ENCODE assay signal across 20 cellular contexts in genomic region chr4:150683775-150684350, GRCh38.
"Had no signal": no experiment of that assay in that cellular context is flagged by ENCODE, and none has a peak within 500 bp of the region (broad histone marks: within the 10 kb centered on the region; RNA-seq: fewer than 3 reads in every experiment).

No MANE protein-coding gene starts in this region.

- H3K27me3 Mint-ChIP-seq: activated CD4-positive, alpha-beta memory T cell treated with anti-CD3 and anti-CD28 coated beads for 36 hours; activated CD4-positive, alpha-beta T cell treated with anti-CD3 and anti-CD28 coated beads for 36 hours; activated CD8-positive, alpha-beta memory T cell treated with anti-CD3 and anti-CD28 coated beads, Interleukin-2, amount 10 ng/mL, durations not matched to agents 7 days and 5 days; activated naive CD8-positive, alpha-beta T cell treated with anti-CD3 and anti-CD28 coated beads, Interleukin-2, amount 50 U/mL, for 24 hours; stimulated activated naive CD8-positive, alpha-beta T cell treated with anti-CD3 and anti-CD28 coated beads, Interleukin-15, amount 100 ng/mL, for 72 hours had no signal

- H3K4me1 Mint-ChIP-seq: activated CD4-positive, alpha-beta T cell treated with anti-CD3 and anti-CD28 coated beads for 36 hours; activated CD8-positive, alpha-beta memory T cell treated with anti-CD3 and anti-CD28 coated beads, Interleukin-2, amount 10 ng/mL, durations not matched to agents 7 days and 5 days; activated naive CD8-positive, alpha-beta T cell treated with anti-CD3 and anti-CD28 coated beads, Interleukin-2, amount 50 U/mL, for 24 hours; nephron; stimulated activated naive CD8-positive, alpha-beta T cell treated with anti-CD3 and anti-CD28 coated beads, Interleukin-15, amount 100 ng/mL, for 72 hours had no signal

- H3K4me3 ChIP-seq: dorsolateral prefrontal cortex, ovary, testis had no signal

- H3K36me3 ChIP-seq: ovary had no signal

- ATAC-seq: activated CD4-positive, alpha-beta T cell treated with anti-CD3 and anti-CD28 coated beads for 36 hours; activated CD8-positive, alpha-beta memory T cell treated with anti-CD3 and anti-CD28 coated beads, Interleukin-2, amount 10 ng/mL, durations not matched to agents 7 days and 5 days; activated naive CD8-positive, alpha-beta T cell treated with anti-CD3 and anti-CD28 coated beads, Interleukin-2, amount 50 U/mL, for 24 hours; left ventricle myocardium superior; sciatic nerve; stimulated activated naive CD8-positive, alpha-beta T cell treated with anti-CD3 and anti-CD28 coated beads, Interleukin-15, amount 100 ng/mL, for 72 hours had no signal

- H3K4me3 Mint-ChIP-seq: activated CD4-positive, alpha-beta memory T cell treated with anti-CD3 and anti-CD28 coated beads for 36 hours; activated CD4-positive, alpha-beta T cell treated with anti-CD3 and anti-CD28 coated beads for 36 hours; activated CD8-positive, alpha-beta memory T cell treated with anti-CD3 and anti-CD28 coated beads, Interleukin-2, amount 10 ng/mL, durations not matched to agents 7 days and 5 days; activated naive CD4-positive, alpha-beta T cell treated with anti-CD3 and anti-CD28 coated beads for 36 hours; activated naive CD8-positive, alpha-beta T cell treated with anti-CD3 and anti-CD28 coated beads, Interleukin-2, amount 50 U/mL, for 24 hours; endodermal cell; nephron; stimulated activated naive CD8-positive, alpha-beta T cell treated with anti-CD3 and anti-CD28 coated beads, Interleukin-15, amount 100 ng/mL, for 72 hours; T-helper 1 cell treated with Interleukin-12 subunit alpha and Interleukin-12 subunit beta and Interleukin-4 antibody, amounts not matched to agents 30 μg/mL and 1 μg/mL, for 36 hours had no signal

- H3K27ac ChIP-seq: dorsolateral prefrontal cortex, ovary, testis, WERI-Rb-1 had no signal

- H3K9me3 Mint-ChIP-seq: activated CD4-positive, alpha-beta memory T cell treated with anti-CD3 and anti-CD28 coated beads for 36 hours; activated naive CD4-positive, alpha-beta T cell treated with anti-CD3 and anti-CD28 coated beads for 36 hours; activated naive CD8-positive, alpha-beta T cell treated with anti-CD3 and anti-CD28 coated beads, Interleukin-2, amount 50 U/mL, for 24 hours; activated T-helper 2 cell treated with anti-CD3 and anti-CD28 coated beads, Interferon-gamma antibody, Interleukin-2, Interleukin-4, amounts not matched to agents 10 μg/mL and 5 μg/mL and 100 μg/mL, durations not matched to agents 14 hours and 24 hours and 36 hours; endodermal cell; stimulated activated naive CD8-positive, alpha-beta T cell treated with anti-CD3 and anti-CD28 coated beads, Interleukin-15, amount 100 ng/mL, for 72 hours had no signal

- H3K27me3 ChIP-seq: dorsolateral prefrontal cortex, ovary, testis had no signal

- H3K4me1 ChIP-seq: testis had no signal

- DNase-seq: activated CD4-positive, alpha-beta memory T cell treated with anti-CD3 and anti-CD28 coated beads for 36 hours; activated CD4-positive, alpha-beta T cell treated with anti-CD3 and anti-CD28 coated beads for 36 hours; activated CD8-positive, alpha-beta memory T cell treated with anti-CD3 and anti-CD28 coated beads, Interleukin-2, amount 10 ng/mL, durations not matched to agents 7 days and 5 days; activated naive CD4-positive, alpha-beta T cell treated with anti-CD3 and anti-CD28 coated beads for 36 hours; activated naive CD8-positive, alpha-beta T cell treated with anti-CD3 and anti-CD28 coated beads, Interleukin-2, amount 50 U/mL, for 24 hours; activated T-cell treated with anti-CD3 and anti-CD28 coated beads, Interleukin-2, amount 50 U/mL, for 1 hour; aorta; dorsolateral prefrontal cortex; endodermal cell; hypothalamus; left ventricle myocardium superior; mesendoderm; ovary; stimulated activated naive CD8-positive, alpha-beta T cell treated with anti-CD3 and anti-CD28 coated beads, Interleukin-15, amount 100 ng/mL, for 72 hours; testis; WERI-Rb-1 had no signal

- H3K27ac Mint-ChIP-seq: activated CD4-positive, alpha-beta memory T cell treated with anti-CD3 and anti-CD28 coated beads for 36 hours; activated CD4-positive, alpha-beta T cell treated with anti-CD3 and anti-CD28 coated beads for 36 hours; activated CD8-positive, alpha-beta memory T cell treated with anti-CD3 and anti-CD28 coated beads, Interleukin-2, amount 10 ng/mL, durations not matched to agents 7 days and 5 days; activated naive CD4-positive, alpha-beta T cell treated with anti-CD3 and anti-CD28 coated beads for 36 hours; activated naive CD8-positive, alpha-beta T cell treated with anti-CD3 and anti-CD28 coated beads, Interleukin-2, amount 50 U/mL, for 24 hours; activated T-helper 2 cell treated with anti-CD3 and anti-CD28 coated beads, Interferon-gamma antibody, Interleukin-2, Interleukin-4, amounts not matched to agents 10 μg/mL and 5 μg/mL and 100 μg/mL, durations not matched to agents 14 hours and 24 hours and 36 hours; nephron; stimulated activated naive CD8-positive, alpha-beta T cell treated with anti-CD3 and anti-CD28 coated beads, Interleukin-15, amount 100 ng/mL, for 72 hours; T-helper 1 cell treated with Interleukin-12 subunit alpha and Interleukin-12 subunit beta and Interleukin-4 antibody, amounts not matched to agents 30 μg/mL and 1 μg/mL, for 36 hours had no signal
